ENCODE assay signal across 9 cellular contexts in genomic region chr7:106552645-106553445, GRCh38.
A peak's percentile ranks its signal among the peaks of the same experiment; 100 is the strongest.
DNase-seq lines count a peak whose midpoint lies in the region; ATAC-seq and TF ChIP-seq lines count a peak whose summit lies in the region.
"Had no signal": no experiment of that assay in that cellular context is flagged by ENCODE, and none has a peak within 500 bp of the region (broad histone marks: within the 10 kb centered on the region; RNA-seq: fewer than 3 reads in every experiment).

No MANE protein-coding gene starts in this region.

- DNase-seq in GM10266 (ENCODE audit: extremely low spot score) (peak; percentile 76), SKM-1 treated with dmso at 0.1 percent for 144 hours (lab: John Stamatoyannopoulos, UW; ENCODE audit: unreplicated experiment) (peak; percentile 94), HUDEP-2 (lab: John Stamatoyannopoulos, UW; ENCODE audit: unreplicated experiment in 76 of 76) (no peak), GOT3 (lab: John Stamatoyannopoulos, UW) (no peak), osteocyte (ENCODE audit: extremely low spot score, unreplicated experiment) (no peak)
- DNase-seq in stimulated activated CD4-positive, alpha-beta T cell treated with anti-CD3 and anti-CD28 coated beads, Interleukin-15, amount 100 ng/mL, for 24 hours = no peak
- DNase-seq: stimulated activated CD8-positive, alpha-beta memory T cell treated with anti-CD3 and anti-CD28 coated beads, Interleukin-4, amount 100 ng/mL, for 48 hours had no signal

- no peaks in the 10 kb centered on the region for H3K4me1 Mint-ChIP-seq in osteocyte (ENCODE audit: unreplicated experiment)

- H3K9me3 Mint-ChIP-seq in osteocyte (ENCODE audit: unreplicated experiment) = peaks cover 11% of the 10 kb centered on the region

- no peak overlapping the region for H3K4me3 Mint-ChIP-seq in osteocyte (ENCODE audit: unreplicated experiment)

- peak; percentile 98 for ATAC-seq in GM19463 (IDR thresholded peaks at IDR 0.05; ENCODE audit: unreplicated experiment)
- ATAC-seq in HG03103 (IDR thresholded peaks at IDR 0.05; ENCODE audit: low read depth, unreplicated experiment) = peak; percentile 96

- peaks cover 12% of the 10 kb centered on the region for H3K27me3 Mint-ChIP-seq in osteocyte (ENCODE audit: unreplicated experiment)

- TF ChIP-seq CTCF in GM10266 (IDR thresholded peaks at IDR 0.05; ENCODE audit: control insufficient read depth, insufficient read depth, low read depth, missing control alignments) (no peak), osteocyte (IDR thresholded peaks at IDR 0.05) (no peak)

- H3K36me3 Mint-ChIP-seq in osteocyte (ENCODE audit: unreplicated experiment) = no peaks in the 10 kb centered on the region

- H3K27ac Mint-ChIP-seq in osteocyte (ENCODE audit: unreplicated experiment) = no peak overlapping the region

Comparison
In these comparisons a context has a peak if more than half of its experiments do, and no peak if none do; other contexts are left out.
1. DNase-seq: peak in GM10266 (single experiment) and SKM-1 treated with dmso at 0.1 percent for 144 hours (single experiment); none in stimulated activated CD4-positive, alpha-beta T cell treated with anti-CD3 and anti-CD28 coated beads, Interleukin-15, amount 100 ng/mL, for 24 hours (single experiment), HUDEP-2 (0 of 76), GOT3 (single experiment) and osteocyte (single experiment).